ENCODE assay signal across 3 cellular contexts in genomic region chr1:210024282-210024681, GRCh38.
TF ChIP-seq lines count a peak whose summit lies in the region.

No MANE protein-coding gene starts in this region.

TF ChIP-seq in HEK293, 187 proteins besides CTCF, POLR2A, EP300 and RAD21 (continued from another document):
- TF ChIP-seq, protein P1, sequence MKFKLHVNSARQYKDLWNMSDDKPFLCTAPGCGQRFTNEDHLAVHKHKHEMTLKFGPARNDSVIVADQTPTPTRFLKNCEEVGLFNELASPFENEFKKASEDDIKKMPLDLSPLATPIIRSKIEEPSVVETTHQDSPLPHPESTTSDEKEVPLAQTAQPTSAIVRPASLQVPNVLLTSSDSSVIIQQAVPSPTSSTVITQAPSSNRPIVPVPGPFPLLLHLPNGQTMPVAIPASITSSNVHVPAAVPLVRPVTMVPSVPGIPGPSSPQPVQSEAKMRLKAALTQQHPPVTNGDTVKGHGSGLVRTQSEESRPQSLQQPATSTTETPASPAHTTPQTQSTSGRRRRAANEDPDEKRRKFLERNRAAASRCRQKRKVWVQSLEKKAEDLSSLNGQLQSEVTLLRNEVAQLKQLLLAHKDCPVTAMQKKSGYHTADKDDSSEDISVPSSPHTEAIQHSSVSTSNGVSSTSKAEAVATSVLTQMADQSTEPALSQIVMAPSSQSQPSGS (tag by site-specific recombination; IDR thresholded peaks at IDR 0.05; ENCODE audit: low read depth): peak; percentile 84

TF ChIP-seq in K562, 482 proteins besides CTCF, POLR2A, EP300 and RAD21 (continued from another document):
- TF ChIP-seq RNF2 (IDR thresholded peaks at IDR 0.05): no peak

TF ChIP-seq in neural cell, 6 proteins besides CTCF, POLR2A, EP300 and RAD21:
- TF ChIP-seq, protein P2, sequence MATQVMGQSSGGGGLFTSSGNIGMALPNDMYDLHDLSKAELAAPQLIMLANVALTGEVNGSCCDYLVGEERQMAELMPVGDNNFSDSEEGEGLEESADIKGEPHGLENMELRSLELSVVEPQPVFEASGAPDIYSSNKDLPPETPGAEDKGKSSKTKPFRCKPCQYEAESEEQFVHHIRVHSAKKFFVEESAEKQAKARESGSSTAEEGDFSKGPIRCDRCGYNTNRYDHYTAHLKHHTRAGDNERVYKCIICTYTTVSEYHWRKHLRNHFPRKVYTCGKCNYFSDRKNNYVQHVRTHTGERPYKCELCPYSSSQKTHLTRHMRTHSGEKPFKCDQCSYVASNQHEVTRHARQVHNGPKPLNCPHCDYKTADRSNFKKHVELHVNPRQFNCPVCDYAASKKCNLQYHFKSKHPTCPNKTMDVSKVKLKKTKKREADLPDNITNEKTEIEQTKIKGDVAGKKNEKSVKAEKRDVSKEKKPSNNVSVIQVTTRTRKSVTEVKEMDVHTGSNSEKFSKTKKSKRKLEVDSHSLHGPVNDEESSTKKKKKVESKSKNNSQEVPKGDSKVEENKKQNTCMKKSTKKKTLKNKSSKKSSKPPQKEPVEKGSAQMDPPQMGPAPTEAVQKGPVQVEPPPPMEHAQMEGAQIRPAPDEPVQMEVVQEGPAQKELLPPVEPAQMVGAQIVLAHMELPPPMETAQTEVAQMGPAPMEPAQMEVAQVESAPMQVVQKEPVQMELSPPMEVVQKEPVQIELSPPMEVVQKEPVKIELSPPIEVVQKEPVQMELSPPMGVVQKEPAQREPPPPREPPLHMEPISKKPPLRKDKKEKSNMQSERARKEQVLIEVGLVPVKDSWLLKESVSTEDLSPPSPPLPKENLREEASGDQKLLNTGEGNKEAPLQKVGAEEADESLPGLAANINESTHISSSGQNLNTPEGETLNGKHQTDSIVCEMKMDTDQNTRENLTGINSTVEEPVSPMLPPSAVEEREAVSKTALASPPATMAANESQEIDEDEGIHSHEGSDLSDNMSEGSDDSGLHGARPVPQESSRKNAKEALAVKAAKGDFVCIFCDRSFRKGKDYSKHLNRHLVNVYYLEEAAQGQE (IDR thresholded peaks at IDR 0.05; ENCODE audit: borderline replicate concordance): no peak
- TF ChIP-seq EZH2 (IDR thresholded peaks at IDR 0.05; ENCODE audit: borderline replicate concordance, insufficient read depth, low read length, poor library complexity, severe bottlenecking) (no peak), POLR2AphosphoS5 (IDR thresholded peaks at IDR 0.05) (no peak), MXI1 (conservative IDR thresholded peaks at IDR 0.05; ENCODE audit: poor library complexity, severe bottlenecking) (no peak), TAF1 (IDR thresholded peaks at IDR 0.05; ENCODE audit: low read depth) (no peak)
TF ChIP-seq in neural cell: peak in this region for 0.
